Comparison of ENCODE assay signal across 12 cellular contexts in the genomic region with DNA sequence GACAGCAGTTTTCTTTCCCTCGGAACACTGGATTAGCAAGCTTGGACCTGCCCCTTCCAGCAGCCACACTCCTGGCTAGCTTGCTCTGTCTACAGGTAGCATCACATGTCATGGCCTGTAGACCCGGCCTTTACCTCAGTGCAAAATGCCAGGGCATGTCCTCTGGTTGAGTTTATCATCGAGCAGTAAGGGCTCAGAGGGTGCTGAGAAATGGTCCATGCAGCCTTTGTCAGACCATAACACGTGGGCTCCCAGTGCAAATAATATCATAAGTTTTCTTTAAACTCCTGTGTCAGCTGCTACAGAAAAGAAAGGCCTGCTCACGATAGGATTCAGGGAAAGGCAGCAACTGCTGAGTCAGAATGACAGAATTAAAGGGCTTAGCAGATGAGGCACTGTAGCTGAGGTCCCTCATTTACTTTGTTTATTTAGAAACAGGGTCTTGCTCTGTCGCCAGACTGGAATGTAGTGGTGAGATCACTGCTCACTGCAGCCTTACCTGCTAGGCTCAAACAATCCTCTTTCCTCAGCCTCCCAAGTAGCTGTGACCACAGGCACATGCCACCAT. TPM values are rescaled to one million over a fixed set of nuclear protein-coding genes. Genes with fewer than 3 reads are reported as not detected.
DNase-seq lines count a peak whose midpoint lies in the region; ATAC-seq and TF ChIP-seq lines count a peak whose summit lies in the region.
"Had no signal": no experiment of that assay in that cellular context is flagged by ENCODE, and none has a peak within 500 bp of the region (broad histone marks: within the 10 kb centered on the region; RNA-seq: fewer than 3 reads in every experiment).

No MANE protein-coding gene starts in this region.

- H3K9ac ChIP-seq in PC-3 (ENCODE audit: low read length) = peak overlapping the region; percentile 21

- no peak for TF ChIP-seq CTCF in PC-3 (conservative IDR thresholded peaks at IDR 0.05; ENCODE audit: low read depth, low read length)
- no peak for TF ChIP-seq CTCF in osteoblast (IDR thresholded peaks at IDR 0.05; ENCODE audit: extremely low read depth, low read depth, low read length)

- H3K9me3 ChIP-seq in PC-3 (ENCODE audit: low read length) (no peaks in the 10 kb centered on the region), osteoblast (ENCODE audit: low read depth, low read length) (no peaks in the 10 kb centered on the region)
- H3K9me3 ChIP-seq: right lobe of liver had no signal

- CTCF ChIA-PET in PC-3 (lab: Charles Lee) = interaction anchor here (0.6 kb wide), 1 partner anchor 9 kb away, joined by 4 read pairs; no protein-coding TSS in a partner anchor

- H4K20me1 ChIP-seq in PC-3 (ENCODE audit: low read length) (no peaks in the 10 kb centered on the region), osteoblast (ENCODE audit: insufficient read depth, low read length) (no peaks in the 10 kb centered on the region)

- peaks cover 35% of the 10 kb centered on the region for H3K4me1 ChIP-seq in PC-3 (ENCODE audit: insufficient read depth, low read length)
- H3K4me1 ChIP-seq in osteoblast (ENCODE audit: insufficient read depth, low read length) = no peaks in the 10 kb centered on the region
- H3K4me1 ChIP-seq: right lobe of liver had no signal

- H3K36me3 ChIP-seq in PC-3 (ENCODE audit: low read depth, low read length) = no peaks in the 10 kb centered on the region
- H3K36me3 ChIP-seq in osteoblast (ENCODE audit: insufficient read depth, low read length) = no peaks in the 10 kb centered on the region
- H3K36me3 ChIP-seq: right lobe of liver had no signal

- no peaks in the 10 kb centered on the region for H3K27me3 ChIP-seq in PC-3 (ENCODE audit: low read length)
- H3K27me3 ChIP-seq in osteoblast (ENCODE audit: insufficient read depth, low read length) = no peaks in the 10 kb centered on the region
- H3K27me3 ChIP-seq: right lobe of liver had no signal

- H3K4me2 ChIP-seq in PC-3 (ENCODE audit: low read length) (peak overlapping the region; percentile 2), osteoblast (ENCODE audit: insufficient read depth, low read length) (no peak overlapping the region)

- DNase-seq in EH (ENCODE audit: low read depth) (peak; percentile 67), PC-3 (peak; percentile 91), epithelial cell of prostate (ENCODE audit: low read depth, low spot score) (peak; percentile 85), osteoblast (ENCODE audit: insufficient read length, low spot score, missing footprints) (peak; percentile 89), NCI-H1417 treated with DMSO at 0.1 percent for 48 hours (lab: John Stamatoyannopoulos, UW) (no peak), posterior vena cava (ENCODE audit: low spot score) (no peak)
- no peak for DNase-seq in stimulated activated CD4-positive, alpha-beta T cell treated with anti-CD3 and anti-CD28 coated beads, Interleukin-4, amount 100 ng/mL, for 1 hour
- DNase-seq: activated gamma-delta T cell treated with Interleukin-2 at 50 U/mL for 16 hours, NCI-H1105, right lobe of liver had no signal

- H3K4me3 ChIP-seq in PC-3 (ENCODE audit: low read length) = no peak overlapping the region
- H3K4me3 ChIP-seq in osteoblast (ENCODE audit: insufficient read depth, low read length) = no peak overlapping the region
- H3K4me3 ChIP-seq: right lobe of liver had no signal

- BruUV-seq in PC-3 (replicated peaks; lab: Mats Ljungman, UMichigan) = no TSS peak

- POLR2A ChIA-PET in PC-3 (lab: Charles Lee; ENCODE audit: unreplicated experiment) = interaction anchor here (0.5 kb wide), 1 partner anchor 40 kb away, joined by 3 read pairs; no protein-coding TSS in a partner anchor

- H3F3A ChIP-seq in PC-3 (ENCODE audit: low read length, unreplicated experiment) = peaks cover 4% of the 10 kb centered on the region

- H3K79me2 ChIP-seq in PC-3 (ENCODE audit: low read length) = no peaks in the 10 kb centered on the region
- no peaks in the 10 kb centered on the region for H3K79me2 ChIP-seq in osteoblast (ENCODE audit: insufficient read depth, low read length)

- H2AFZ ChIP-seq in PC-3 (ENCODE audit: low read length) (peak overlapping the region; percentile 48), osteoblast (ENCODE audit: low read length) (peak overlapping the region; percentile 91)

- H3K27ac ChIP-seq in PC-3 (ENCODE audit: low read length) = peak overlapping the region; percentile 71
- H3K27ac ChIP-seq in epithelial cell of prostate = peak overlapping the region; percentile 72
- no peak overlapping the region for H3K27ac ChIP-seq in osteoblast (ENCODE audit: low read depth, low read length)
- H3K27ac ChIP-seq: right lobe of liver had no signal

- intact Hi-C loops in PC-3 (cut with micrococcal nuclease) (no loop called here), posterior vena cava (cut with DNase I) (no loop called here)

- ATAC-seq in PC-3 = peak; percentile 78
- ATAC-seq in HG03571 (IDR thresholded peaks at IDR 0.05; ENCODE audit: unreplicated experiment) = no peak
- ATAC-seq: stimulated activated memory B cell treated with anti-CD40 and anti-IgM and Interleukin-4, amounts not matched to agents 10 μg/mL and 1 μg/mL and 100 μg/mL, for 72 hours had no signal

- H3K9me2 ChIP-seq in PC-3 (replicated peaks; ENCODE audit: low read length) = no peaks in the 10 kb centered on the region

RNA-seq across cellular contexts. Expression of gene GNA13, which starts 8.0 kb away (rescaled TPM):
- 33.9 and 38.0 TPM in 2 replicates for total RNA-seq in PC-3 (2014; rRNA removed)
- total RNA-seq in osteoblast = 63.1 and 63.3 TPM in 2 replicates
- 10 to 100 TPM; 43.0 to 54.0 TPM for total RNA-seq in posterior vena cava

Comparison
In these comparisons a context has a peak if more than half of its experiments do, and no peak if none do; other contexts are left out.
1. DNase-seq: peak in EH (single experiment), PC-3 (single experiment), epithelial cell of prostate (single experiment) and osteoblast (single experiment); none in NCI-H1417 treated with DMSO at 0.1 percent for 48 hours (single experiment), stimulated activated CD4-positive, alpha-beta T cell treated with anti-CD3 and anti-CD28 coated beads, Interleukin-4, amount 100 ng/mL, for 1 hour (single experiment) and posterior vena cava (single experiment).